8 cellular contexts compared by ENCODE assay signal in genomic region chr1:93078935-93079654, GRCh38. TPM values are rescaled to one million over a fixed set of nuclear protein-coding genes. Genes with fewer than 3 reads are reported as not detected.
A peak's percentile ranks its signal among the peaks of the same experiment; 100 is the strongest.
DNase-seq lines count a peak whose midpoint lies in the region; ATAC-seq and TF ChIP-seq lines count a peak whose summit lies in the region.

MTF2 (plus strand) TSS chr1:93079283; CDS start chr1:93079527, 244 bp downstream.

- peak within 1 kb of the TSS; percentile 73 to 81 for H3K4me3 ChIP-seq in left lung

- no peaks in the 10 kb centered on the region for H3K9me3 ChIP-seq in left lung

- intact Hi-C loops in left lung (cut with DNase I) = no loop called here

- no peaks in the 10 kb centered on the region for H3K36me3 ChIP-seq in left lung

- no peak for TF ChIP-seq CTCF in left lung (IDR thresholded peaks at IDR 0.05)

- DNase-seq in CD1c-positive myeloid dendritic cell (ENCODE audit: extremely low spot score) (peak; percentile 95), NCI-H774 (lab: John Stamatoyannopoulos, UW) (peak; percentile 97), dermis blood vessel endothelial cell (peak; percentile 98), left lung (peak; percentile 95 to 98)
- peak; percentile 88 to 91 for DNase-seq in activated CD4-positive, alpha-beta T cell treated with anti-CD3 and anti-CD28 coated beads, Interleukin-2, amount 50 U/mL, for 24 hours (ENCODE audit: low read depth in 1 of 2, low spot score in 1 of 2)
- DNase-seq in stimulated activated CD4-positive, alpha-beta T cell treated with anti-CD3 and anti-CD28 coated beads, Interleukin-2, amount 100 ng/mL, for 4 hours (ENCODE audit: low read depth) = peak; percentile 92

- H3K4me1 ChIP-seq in left lung = peaks cover 11 to 41% of the 10 kb centered on the region in 2 donors

- H3K27me3 ChIP-seq in left lung = no peaks in the 10 kb centered on the region

- peak within 1 kb of the TSS; percentile 85 to 88 for H3K27ac ChIP-seq in left lung

- ATAC-seq in GM19397 (IDR thresholded peaks at IDR 0.05; ENCODE audit: unreplicated experiment) (peak; percentile 78), HG03565 (IDR thresholded peaks at IDR 0.05; ENCODE audit: unreplicated experiment) (peak; percentile 62), left lung (peak; percentile 96)

RNA-seq across cellular contexts. Expression of gene MTF2, which starts in this region (rescaled TPM):
- total RNA-seq in dermis blood vessel endothelial cell = 36.7 and 50.5 TPM in 2 replicates
- total RNA-seq in left lung = 10 to 100 TPM; 22.3 to 24.0 TPM

Comparison
In these comparisons a context has a peak if more than half of its experiments do, and no peak if none do; other contexts are left out.
1. Peak in every context shown above with its lines: DNase-seq, ATAC-seq, H3K4me3 ChIP-seq and H3K27ac ChIP-seq.